9 cellular contexts compared by ENCODE assay signal in the genomic region with DNA sequence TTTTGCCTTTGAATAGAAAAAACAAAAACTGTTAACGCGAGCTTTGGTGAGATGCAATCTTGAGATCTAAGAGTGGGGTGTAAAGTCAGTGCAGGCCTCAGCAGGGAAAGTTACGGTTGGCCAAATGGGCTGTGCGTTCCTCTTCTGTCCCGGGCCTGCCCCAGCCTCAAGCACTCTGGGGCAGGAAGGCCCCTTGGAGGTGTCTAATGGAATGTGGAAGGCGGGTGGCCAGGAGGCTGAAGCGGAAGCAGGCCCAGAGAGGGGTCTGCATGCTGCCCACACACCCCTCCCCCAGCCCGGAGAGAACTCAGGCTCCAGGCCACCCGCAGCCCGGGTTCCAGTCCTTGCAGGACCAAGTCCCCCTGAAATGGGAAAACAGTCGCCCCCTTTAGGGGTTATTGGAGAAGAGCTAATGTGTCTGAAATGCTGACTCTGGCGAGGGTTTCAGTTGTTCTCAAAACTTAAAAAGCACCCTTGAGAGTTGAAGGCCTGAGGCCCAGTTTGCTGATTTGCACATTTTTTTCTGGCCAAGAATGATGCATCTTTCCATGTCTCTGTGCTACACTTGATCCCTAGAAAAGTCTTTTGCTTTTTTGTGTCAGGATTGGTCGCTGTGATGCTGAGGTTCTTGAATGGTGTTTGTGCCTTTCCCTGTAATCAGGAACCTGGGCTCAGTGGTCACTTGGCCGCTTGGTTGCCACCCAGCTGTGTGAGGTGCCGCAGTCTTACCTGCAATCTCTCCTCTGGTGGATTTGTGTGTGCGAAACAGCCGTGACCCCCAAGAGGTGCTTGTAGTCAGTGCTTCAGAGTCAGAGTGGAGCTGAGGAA. TPM values are rescaled to one million over a fixed set of nuclear protein-coding genes. Genes with fewer than 3 reads are reported as not detected.
DNase-seq lines count a peak whose midpoint lies in the region; ATAC-seq, FAIRE-seq and TF ChIP-seq lines count a peak whose summit lies in the region.
"Had no signal": no experiment of that assay in that cellular context is flagged by ENCODE, and none has a peak within 500 bp of the region (broad histone marks: within the 10 kb centered on the region; RNA-seq: fewer than 3 reads in every experiment).

No MANE protein-coding gene starts in this region.

- no peaks in the 10 kb centered on the region for H3K36me3 Mint-ChIP-seq in central memory CD8-positive, alpha-beta T cell (ENCODE audit: insufficient read depth)

- 91% methylated on average over 13 of the region's 17 CpGs for WGBS in SK-N-SH (ENCODE audit: low lambda C conversion rate)
- whole genome bisulfite sequencing in suprapubic skin: 62% methylated on average over 13 of the region's 17 CpGs

- no peaks in the 10 kb centered on the region for H3K9me3 Mint-ChIP-seq in central memory CD8-positive, alpha-beta T cell

- H3K27ac Mint-ChIP-seq in central memory CD8-positive, alpha-beta T cell (ENCODE audit: low read depth): no peak overlapping the region

- H3K4me2 ChIP-seq in SK-N-SH: peak overlapping the region; percentile 99

- TF ChIP-seq EP300 in SK-N-SH (IDR thresholded peaks at IDR 0.05; ENCODE audit: borderline replicate concordance in 1 of 2, low read depth in 1 of 2, low read length in 1 of 2) (no peak), suprapubic skin (IDR thresholded peaks at IDR 0.05) (no peak)

- TF ChIP-seq RAD21 in SK-N-SH (IDR thresholded peaks at IDR 0.05; ENCODE audit: low read length): no peak

- H2AFZ ChIP-seq in SK-N-SH (ENCODE audit: low read depth): no peak overlapping the region

- H4K20me1 ChIP-seq in SK-N-SH (ENCODE audit: insufficient read depth): peaks cover 57% of the 10 kb centered on the region

- TF ChIP-seq POLR2A in suprapubic skin (IDR thresholded peaks at IDR 0.05): no peak

- H3K27ac ChIP-seq in SK-N-SH (ENCODE audit: low read depth in 2 of 2, low read length in 1 of 2): peak overlapping the region; percentile 47 to 48; a peak in 3 of 4 replicates
- H3K27ac ChIP-seq in kidney (ENCODE audit: low read depth in 2 of 2, low read length in 2 of 2): peak overlapping the region; percentile 91 to 95
- peak overlapping the region; percentile 77 for H3K27ac ChIP-seq in suprapubic skin

- intact Hi-C loops in kidney (cut with DNase I): no loop called here

- H3K79me2 ChIP-seq in SK-N-SH (ENCODE audit: insufficient read depth): peaks cover 63% of the 10 kb centered on the region

- H3K4me3 Mint-ChIP-seq in central memory CD8-positive, alpha-beta T cell: peak overlapping the region; percentile 20

- CTCF ChIA-PET in SK-N-SH (lab: Yijun Ruan, JAX): interaction anchor here (0.7 to 1.5 kb wide), 11 partner anchors 13 to 269 kb away, joined by 3 to 5 read pairs (median 3); no protein-coding TSS in a partner anchor

- H3K4me3 ChIP-seq in SK-N-SH (ENCODE audit: low read depth in 2 of 2, low read length in 1 of 2) (peak overlapping the region; percentile 67 to 77; a peak in 3 of 4 replicates), kidney (ENCODE audit: low read length in 2 of 2) (peak overlapping the region; percentile 52 to 67), suprapubic skin (peak overlapping the region; percentile 73)

- no peak for DNase-seq in SK-N-SH
- no peak for DNase-seq in central memory CD8-positive, alpha-beta T cell (ENCODE audit: low spot score in 2 of 2)
- DNase-seq in kidney: peak; percentile 81
- no peak for DNase-seq in suprapubic skin (ENCODE audit: low spot score in 2 of 2)
- no peak for DNase-seq in NCI-H2029 treated with DMSO at 0.1 percent for 48 hours (lab: John Stamatoyannopoulos, UW)
- DNase-seq in stimulated activated CD4-positive, alpha-beta T cell treated with anti-CD3 and anti-CD28 coated beads, Interleukin-4, amount 100 ng/mL, for 4 hours: no peak

- POLR2A ChIA-PET in SK-N-SH (lab: Yijun Ruan, JAX): no interaction called here

- H3K9me2 ChIP-seq in SK-N-SH: no peaks in the 10 kb centered on the region

- H3K9me3 ChIP-seq in SK-N-SH (no peaks in the 10 kb centered on the region), kidney (ENCODE audit: control insufficient read depth in 1 of 2, low read length in 2 of 2) (no peaks in the 10 kb centered on the region), suprapubic skin (no peaks in the 10 kb centered on the region)

- peaks cover 67% of the 10 kb centered on the region for H3K27me3 Mint-ChIP-seq in central memory CD8-positive, alpha-beta T cell

- H3K4me1 ChIP-seq in SK-N-SH (ENCODE audit: control insufficient read depth in 1 of 2, insufficient read depth in 2 of 2, low read depth in 1 of 2, low read length in 1 of 2): peaks cover 6 to 50% of the 10 kb centered on the region in 2 experiments; a peak in 1 of 4 replicates
- H3K4me1 ChIP-seq in kidney (ENCODE audit: control insufficient read depth in 1 of 2, insufficient read depth in 1 of 2, low read depth in 1 of 2, low read length in 2 of 2): peaks cover 44 to 49% of the 10 kb centered on the region in 2 donors
- H3K4me1 ChIP-seq in suprapubic skin: peaks cover 82% of the 10 kb centered on the region

- no peaks in the 10 kb centered on the region for H3F3A ChIP-seq in SK-N-SH (replicated peaks; ENCODE audit: insufficient read depth)

- H3K9ac ChIP-seq in SK-N-SH (peak overlapping the region; percentile 73; the same call in 1 of the 2 replicates), kidney (ENCODE audit: low read length in 2 of 2) (peak overlapping the region; percentile 37 to 82)

- H3K4me1 Mint-ChIP-seq in central memory CD8-positive, alpha-beta T cell: peaks cover 9% of the 10 kb centered on the region

- TF ChIP-seq CTCF in SK-N-SH (IDR thresholded peaks at IDR 0.05): no peak; the same call in 1 of the 2 replicates
- TF ChIP-seq CTCF in kidney (IDR thresholded peaks at IDR 0.05; ENCODE audit: borderline replicate concordance, extremely low read depth, insufficient read depth): no peak
- TF ChIP-seq CTCF in suprapubic skin (IDR thresholded peaks at IDR 0.05): no peak

- no peaks in the 10 kb centered on the region for H3K27me3 ChIP-seq in SK-N-SH (ENCODE audit: insufficient read depth)
- H3K27me3 ChIP-seq in suprapubic skin: no peaks in the 10 kb centered on the region

- ATAC-seq in SK-N-SH treated with all-trans-retinoic acid at 6 μM for 48 hours: no peak
- ATAC-seq in central memory CD8-positive, alpha-beta T cell (replicated peaks; ENCODE audit: extremely low read depth, poor library complexity, severe bottlenecking): no peak
- ATAC-seq in HG02588 (IDR thresholded peaks at IDR 0.05; ENCODE audit: unreplicated experiment): no peak

- FAIRE-seq in kidney (lab: Jason Lieb, UNC): no peak
- FAIRE-seq: endometrium had no signal

- H3K36me3 ChIP-seq in SK-N-SH (replicated peaks in 1 of 2; ENCODE audit: control insufficient read depth in 1 of 2, insufficient read depth in 2 of 2, low read length in 1 of 2) (peaks cover 6 to 7% of the 10 kb centered on the region in 2 experiments), kidney (ENCODE audit: control insufficient read depth in 1 of 2, insufficient read depth in 2 of 2, low read length in 2 of 2) (no peaks in the 10 kb centered on the region), suprapubic skin (no peaks in the 10 kb centered on the region)

TF ChIP-seq in SK-N-SH, 30 proteins besides CTCF, POLR2A, EP300 and RAD21 (continues in another document):
- TF ChIP-seq, protein P1, sequence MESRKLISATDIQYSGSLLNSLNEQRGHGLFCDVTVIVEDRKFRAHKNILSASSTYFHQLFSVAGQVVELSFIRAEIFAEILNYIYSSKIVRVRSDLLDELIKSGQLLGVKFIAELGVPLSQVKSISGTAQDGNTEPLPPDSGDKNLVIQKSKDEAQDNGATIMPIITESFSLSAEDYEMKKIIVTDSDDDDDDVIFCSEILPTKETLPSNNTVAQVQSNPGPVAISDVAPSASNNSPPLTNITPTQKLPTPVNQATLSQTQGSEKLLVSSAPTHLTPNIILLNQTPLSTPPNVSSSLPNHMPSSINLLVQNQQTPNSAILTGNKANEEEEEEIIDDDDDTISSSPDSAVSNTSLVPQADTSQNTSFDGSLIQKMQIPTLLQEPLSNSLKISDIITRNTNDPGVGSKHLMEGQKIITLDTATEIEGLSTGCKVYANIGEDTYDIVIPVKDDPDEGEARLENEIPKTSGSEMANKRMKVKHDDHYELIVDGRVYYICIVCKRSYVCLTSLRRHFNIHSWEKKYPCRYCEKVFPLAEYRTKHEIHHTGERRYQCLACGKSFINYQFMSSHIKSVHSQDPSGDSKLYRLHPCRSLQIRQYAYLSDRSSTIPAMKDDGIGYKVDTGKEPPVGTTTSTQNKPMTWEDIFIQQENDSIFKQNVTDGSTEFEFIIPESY (IDR thresholded peaks at IDR 0.05; ENCODE audit: borderline replicate concordance, low read depth): no peak
- TF ChIP-seq TAF1 (IDR thresholded peaks at IDR 0.05; ENCODE audit: borderline replicate concordance, low read depth, low read length) (no peak), NRF1 (IDR thresholded peaks at IDR 0.05; ENCODE audit: low read depth, low read length) (no peak), TEAD4 (IDR thresholded peaks at IDR 0.05; ENCODE audit: borderline replicate concordance, insufficient read depth) (no peak), RFX5 (IDR thresholded peaks at IDR 0.05; ENCODE audit: low read length) (no peak)

TF ChIP-seq in SK-N-SH treated with all-trans-retinoic acid at 6 μM for 48 hours, 23 proteins besides CTCF, POLR2A, EP300 and RAD21 (continues in another document):
- TF ChIP-seq, protein P2, sequence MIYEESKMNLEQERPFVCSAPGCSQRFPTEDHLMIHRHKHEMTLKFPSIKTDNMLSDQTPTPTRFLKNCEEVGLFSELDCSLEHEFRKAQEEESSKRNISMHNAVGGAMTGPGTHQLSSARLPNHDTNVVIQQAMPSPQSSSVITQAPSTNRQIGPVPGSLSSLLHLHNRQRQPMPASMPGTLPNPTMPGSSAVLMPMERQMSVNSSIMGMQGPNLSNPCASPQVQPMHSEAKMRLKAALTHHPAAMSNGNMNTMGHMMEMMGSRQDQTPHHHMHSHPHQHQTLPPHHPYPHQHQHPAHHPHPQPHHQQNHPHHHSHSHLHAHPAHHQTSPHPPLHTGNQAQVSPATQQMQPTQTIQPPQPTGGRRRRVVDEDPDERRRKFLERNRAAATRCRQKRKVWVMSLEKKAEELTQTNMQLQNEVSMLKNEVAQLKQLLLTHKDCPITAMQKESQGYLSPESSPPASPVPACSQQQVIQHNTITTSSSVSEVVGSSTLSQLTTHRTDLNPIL (CRISPR knock-in tag; IDR thresholded peaks at IDR 0.05; ENCODE audit: low read depth): no peak
- no peak for TF ChIP-seq BACH2 (CRISPR knock-in tag; IDR thresholded peaks at IDR 0.05; ENCODE audit: borderline replicate concordance)

RNA-seq across cellular contexts. Expression of a gene that starts 2.0 kb away (rescaled TPM):
- polyA plus RNA-seq in SK-N-SH (2012; rRNA removed) (93.6 and 118 TPM in 2 replicates), kidney (ENCODE audit: insufficient read depth, low read depth, low replicate concordance) (150 TPM)
- polyA plus RNA-seq in SK-N-SH (2012; cell fraction: cytosol; rRNA removed): 51.8 and 89.1 TPM in 2 replicates
- 287 and 525 TPM in 2 replicates for polyA plus RNA-seq in SK-N-SH (2012; cell fraction: nucleus; rRNA removed)
- total RNA-seq in kidney (316 TPM), suprapubic skin (100 to 1,000 TPM in 2 of 4 donors, 10 to 100 TPM in 2; 71.9 to 157 (median 101) TPM)
